Comparison of ENCODE assay signal across 1 cellular context in genomic region chr19:17932485-17933338, GRCh38.
TF ChIP-seq lines count a peak whose summit lies in the region.

Gene CCDC124, plus strand, starts transcription at chr19:17933015. Its CDS starts 3,406 bp downstream, at chr19:17936421.

TF ChIP-seq in GM12878, 131 proteins besides CTCF, POLR2A, EP300 and RAD21 (continued from another document):
- TF ChIP-seq E2F8 (IDR thresholded peaks at IDR 0.05; ENCODE audit: low read depth, partially characterized antibody) (peak; percentile 77), MTA2 (IDR thresholded peaks at IDR 0.05; ENCODE audit: low read depth) (no peak), MXI1 (IDR thresholded peaks at IDR 0.05; ENCODE audit: low read depth, low read length) (no peak; the same call in 1 of the 2 replicates), ZNF207 (IDR thresholded peaks at IDR 0.05; ENCODE audit: borderline replicate concordance) (peak; percentile 99), HSF1 (IDR thresholded peaks at IDR 0.05; ENCODE audit: low read depth, low read length) (peak; percentile 34; the same call in 1 of the 2 replicates), SMC3 (IDR thresholded peaks at IDR 0.05; ENCODE audit: borderline replicate concordance, low read length) (peak; percentile 100), HDAC2 (IDR thresholded peaks at IDR 0.05) (no peak), CHD4 (IDR thresholded peaks at IDR 0.05) (no peak), NFIC (IDR thresholded peaks at IDR 0.05; ENCODE audit: low read depth, low read length) (no peak), LARP7 (IDR thresholded peaks at IDR 0.05) (peak; percentile 53; the same call in 1 of the 2 replicates), MYB (IDR thresholded peaks at IDR 0.05; ENCODE audit: borderline replicate concordance, low read depth, low read length) (no peak), NFXL1 (IDR thresholded peaks at IDR 0.05; ENCODE audit: borderline replicate concordance) (no peak), SMARCA5 (IDR thresholded peaks at IDR 0.05) (peak; percentile 89), GABPA (IDR thresholded peaks at IDR 0.05; ENCODE audit: low read depth) (0 out of 2 replicates have a peak, but pooled peaks have one; percentile 39)
TF ChIP-seq in GM12878: peak in this region for 62.
